ENCODE assay signal across 9 cellular contexts in the genomic region with DNA sequence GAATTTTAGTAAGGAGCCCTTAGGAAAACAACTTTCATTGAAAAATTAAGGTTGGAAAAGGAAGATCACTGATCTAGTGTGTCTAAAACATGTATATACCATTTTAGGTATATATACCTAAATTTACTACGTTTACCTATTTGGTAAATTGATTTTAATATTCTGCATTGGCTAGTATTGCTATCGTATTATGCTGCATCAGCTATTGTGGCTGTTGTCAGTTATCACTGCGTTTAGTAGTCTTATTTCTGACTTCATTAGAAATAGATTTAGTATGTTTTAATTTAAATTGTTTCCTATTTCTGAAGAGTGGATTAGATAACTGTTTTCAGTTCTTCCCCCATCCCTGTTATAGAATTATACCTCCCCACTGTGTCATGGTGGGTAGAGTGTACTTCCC.
"Had no signal": no experiment of that assay in that cellular context is flagged by ENCODE, and none has a peak within 500 bp of the region (broad histone marks: within the 10 kb centered on the region; RNA-seq: fewer than 3 reads in every experiment).

No MANE protein-coding gene starts in this region.

- H2AFZ ChIP-seq: GM23248 had no signal

- ATAC-seq: GM23338, HCT116 had no signal

- H3K4me3 Mint-ChIP-seq: GM23338, H9, HFFc6 had no signal

- DNase-seq: GOT3, H7, H9, HCEC 1CT, HFFc6 had no signal

- H3K9ac ChIP-seq: GM23248 had no signal

- H3K27ac ChIP-seq: GM23248 had no signal

- H3K4me1 ChIP-seq: HAP-1 had no signal

- H3K27ac Mint-ChIP-seq: GM23338, H9, HFFc6 had no signal

- H3K4me3 ChIP-seq: GM23248, GM23338, HAP-1 had no signal

- H3K9me3 ChIP-seq: HAP-1 had no signal

- H3K4me2 ChIP-seq: GM23338 had no signal

- H3K36me3 ChIP-seq: HAP-1 had no signal
